12 cellular contexts compared by ENCODE assay signal in genomic region chr5:119943148-119943547, GRCh38.
DNase-seq lines count a peak whose midpoint lies in the region; ATAC-seq and TF ChIP-seq lines count a peak whose summit lies in the region.
"Had no signal": no experiment of that assay in that cellular context is flagged by ENCODE, and none has a peak within 500 bp of the region (broad histone marks: within the 10 kb centered on the region; RNA-seq: fewer than 3 reads in every experiment).

No MANE protein-coding gene starts in this region.

- no peaks in the 10 kb centered on the region for H3K4me1 ChIP-seq in PC-9 (replicated peaks; ENCODE audit: insufficient read depth)
- no peaks in the 10 kb centered on the region for H3K4me1 ChIP-seq in neural progenitor cell
- H3K4me1 ChIP-seq: BLaER1 treated with 17β-estradiol and CSF1 and Interleukin-3, amounts not matched to agents 10 nM and 100 nM; spleen had no signal

- no peaks in the 10 kb centered on the region for H3K27me3 ChIP-seq in PC-9 (ENCODE audit: insufficient read depth, low read depth)
- no peaks in the 10 kb centered on the region for H3K27me3 ChIP-seq in neural progenitor cell
- H3K27me3 ChIP-seq: BLaER1 treated with 17β-estradiol and CSF1 and Interleukin-3, amounts not matched to agents 10 nM and 100 nM; spleen had no signal

- H3K9me2 ChIP-seq in PC-9 (ENCODE audit: insufficient read depth): no peaks in the 10 kb centered on the region

- ATAC-seq in GM21360 (IDR thresholded peaks at IDR 0.05; ENCODE audit: unreplicated experiment): no peak

- intact Hi-C loops in PC-9 (cut with micrococcal nuclease; ENCODE audit: unreplicated experiment): loop anchor here (5.0 to 10.0 kb wide), 3 partner anchors 514 to 1932 kb away; no protein-coding TSS in a partner anchor

- no peaks in the 10 kb centered on the region for H3K36me3 Mint-ChIP-seq in neural progenitor cell

- H3F3A ChIP-seq in PC-9 (ENCODE audit: insufficient read depth, low read depth) (no peaks in the 10 kb centered on the region), neural progenitor cell (ENCODE audit: low read depth) (no peaks in the 10 kb centered on the region)

- H3K4me2 ChIP-seq in PC-9 (no peak overlapping the region), neural progenitor cell (no peak overlapping the region)
- H3K4me2 ChIP-seq: BLaER1 treated with 17β-estradiol and CSF1 and Interleukin-3, amounts not matched to agents 10 nM and 100 nM had no signal

- no peaks in the 10 kb centered on the region for H3K4me1 Mint-ChIP-seq in neural progenitor cell

- CTCF ChIA-PET in PC-9 (lab: Charles Lee): no interaction called here

- peaks cover 13% of the 10 kb centered on the region for H3K9me3 Mint-ChIP-seq in neural progenitor cell

- no peak overlapping the region for H3K4me3 Mint-ChIP-seq in neural progenitor cell

- no peak overlapping the region for H3K27ac Mint-ChIP-seq in neural progenitor cell

- H3K9ac ChIP-seq in neural progenitor cell: no peak overlapping the region
- H3K9ac ChIP-seq: BLaER1 treated with 17β-estradiol and CSF1 and Interleukin-3, amounts not matched to agents 10 nM and 100 nM had no signal

- BruUV-seq in PC-9 (replicated peaks; lab: Mats Ljungman, UMichigan): no TSS peak

- H3K36me3 ChIP-seq in PC-9 (ENCODE audit: low read depth) (no peaks in the 10 kb centered on the region), neural progenitor cell (no peaks in the 10 kb centered on the region)
- H3K36me3 ChIP-seq: BLaER1 treated with 17β-estradiol and CSF1 and Interleukin-3, amounts not matched to agents 10 nM and 100 nM; spleen had no signal

- H3K4me3 ChIP-seq in PC-9: no peak overlapping the region
- no peak overlapping the region for H3K4me3 ChIP-seq in retinal pigment epithelial cell (ENCODE audit: low read length)
- H3K4me3 ChIP-seq in neural progenitor cell: no peak overlapping the region
- H3K4me3 ChIP-seq: BLaER1 treated with 17β-estradiol and CSF1 and Interleukin-3, amounts not matched to agents 10 nM and 100 nM; spleen had no signal

- H3K27me3 Mint-ChIP-seq in neural progenitor cell (ENCODE audit: insufficient read depth, low read depth): no peaks in the 10 kb centered on the region

- DNase-seq in SIG-M5 treated with dmso at 0.1 percent for 504 hours (lab: John Stamatoyannopoulos, UW; ENCODE audit: unreplicated experiment) (peak; percentile 6), SIG-M5 (lab: John Stamatoyannopoulos, UW) (no peak), PC-9 (no peak), fibroblast of gingiva (ENCODE audit: low read depth) (peak; percentile 28), retinal pigment epithelial cell (ENCODE audit: low read depth) (no peak), SHP77 (lab: John Stamatoyannopoulos, UW) (no peak), neural progenitor cell (ENCODE audit: low spot score) (no peak)
- DNase-seq: amniotic stem cell, NCI-H2171, spleen had no signal

- no peaks in the 10 kb centered on the region for H4K20me1 ChIP-seq in PC-9 (ENCODE audit: insufficient read depth)
- H4K20me1 ChIP-seq in neural progenitor cell (ENCODE audit: low read depth): no peaks in the 10 kb centered on the region
- H4K20me1 ChIP-seq: BLaER1 treated with 17β-estradiol and CSF1 and Interleukin-3, amounts not matched to agents 10 nM and 100 nM had no signal

- H3K79me2 ChIP-seq in PC-9 (ENCODE audit: low read depth) (no peaks in the 10 kb centered on the region), neural progenitor cell (ENCODE audit: low read depth) (no peaks in the 10 kb centered on the region)

- POLR2A ChIA-PET in PC-9 (lab: Charles Lee; ENCODE audit: unreplicated experiment): no interaction called here

- H2AFZ ChIP-seq in PC-9: no peak overlapping the region
- H2AFZ ChIP-seq in neural progenitor cell (replicated peaks): no peak overlapping the region

- H3K9me3 ChIP-seq in PC-9 (ENCODE audit: insufficient read depth, low read depth) (no peaks in the 10 kb centered on the region), neural progenitor cell (ENCODE audit: low read depth) (no peaks in the 10 kb centered on the region)

- peak; percentile 62 for TF ChIP-seq CTCF in PC-9 (conservative IDR thresholded peaks at IDR 0.05)
- TF ChIP-seq CTCF in retinal pigment epithelial cell (conservative IDR thresholded peaks at IDR 0.05; ENCODE audit: low read depth, low read length): peak; percentile 25
- TF ChIP-seq CTCF in neural progenitor cell (IDR thresholded peaks at IDR 0.05): no peak

- H3K27ac ChIP-seq in PC-9: no peak overlapping the region
- H3K27ac ChIP-seq in neural progenitor cell: no peak overlapping the region
- H3K27ac ChIP-seq: BLaER1 treated with 17β-estradiol and CSF1 and Interleukin-3, amounts not matched to agents 10 nM and 100 nM; spleen had no signal

Comparison
In these comparisons a context has a peak if more than half of its experiments do, and no peak if none do; other contexts are left out.
1. DNase-seq: peak in SIG-M5 treated with dmso at 0.1 percent for 504 hours (single experiment) and fibroblast of gingiva (single experiment); none in SIG-M5 (single experiment), PC-9 (0 of 2), retinal pigment epithelial cell (single experiment), SHP77 (0 of 2) and neural progenitor cell (single experiment).